In genomic region chr1:29032839-29033238, GRCh38 we compare ENCODE assay signal across 20 cellular contexts.
"Had no signal": no experiment of that assay in that cellular context is flagged by ENCODE, and none has a peak within 500 bp of the region (broad histone marks: within the 10 kb centered on the region; RNA-seq: fewer than 3 reads in every experiment).

No MANE protein-coding gene starts in this region.

- H3K9ac ChIP-seq: parathyroid adenoma had no signal

- H3K9me3 Mint-ChIP-seq: activated CD4-positive, alpha-beta memory T cell treated with anti-CD3 and anti-CD28 coated beads for 36 hours; activated naive CD8-positive, alpha-beta T cell treated with anti-CD3 and anti-CD28 coated beads, Interleukin-2, amount 50 U/mL, for 24 hours; activated T-helper 2 cell treated with anti-CD3 and anti-CD28 coated beads, Interferon-gamma antibody, Interleukin-2, Interleukin-4, amounts not matched to agents 10 μg/mL and 5 μg/mL and 100 μg/mL, durations not matched to agents 14 hours and 24 hours and 36 hours; memory B cell had no signal

- H3K27ac ChIP-seq: coronary artery, heart left ventricle, parathyroid adenoma, upper lobe of right lung had no signal

- H3K4me1 ChIP-seq: parathyroid adenoma, upper lobe of right lung had no signal

- H3K4me1 Mint-ChIP-seq: activated CD8-positive, alpha-beta memory T cell treated with anti-CD3 and anti-CD28 coated beads, Interleukin-2, amount 10 ng/mL, durations not matched to agents 7 days and 5 days; activated naive CD8-positive, alpha-beta T cell treated with anti-CD3 and anti-CD28 coated beads, Interleukin-2, amount 50 U/mL, for 24 hours; memory B cell had no signal

- ATAC-seq: activated CD8-positive, alpha-beta memory T cell treated with anti-CD3 and anti-CD28 coated beads, Interleukin-2, amount 10 ng/mL, durations not matched to agents 7 days and 5 days; activated naive CD8-positive, alpha-beta T cell treated with anti-CD3 and anti-CD28 coated beads, Interleukin-2, amount 50 U/mL, for 24 hours; heart left ventricle; left colon; right cardiac atrium; stimulated activated naive CD8-positive, alpha-beta T cell treated with anti-CD3 and anti-CD28 coated beads, Interleukin-15, Interleukin-2, amounts not matched to agents 100 U/mL and 50 U/mL, for 24 hours; upper lobe of right lung had no signal

- DNase-seq: activated CD4-positive, alpha-beta memory T cell treated with anti-CD3 and anti-CD28 coated beads for 36 hours; activated CD4-positive, alpha-beta T cell treated with anti-CD3 and anti-CD28 coated beads for 48 hours; activated CD8-positive, alpha-beta memory T cell treated with anti-CD3 and anti-CD28 coated beads, Interleukin-2, amount 10 ng/mL, durations not matched to agents 7 days and 5 days; activated naive CD4-positive, alpha-beta T cell treated with Interleukin-2 at 50 U/mL for 16 hours; activated naive CD8-positive, alpha-beta T cell treated with anti-CD3 and anti-CD28 coated beads, Interleukin-2, amount 50 U/mL, for 24 hours; activated T-cell treated with anti-CD3 and anti-CD28 coated beads for 4 hours; cerebellar nuclear complex; heart left ventricle; left colon; nucleus accumbens; right cardiac atrium; stimulated activated CD4-positive, alpha-beta T cell treated with anti-CD3 and anti-CD28 coated beads, Interleukin-4, amount 100 ng/mL, for 4 hours; stimulated activated naive CD8-positive, alpha-beta T cell treated with anti-CD3 and anti-CD28 coated beads, Interleukin-15, Interleukin-2, amounts not matched to agents 100 U/mL and 50 U/mL, for 24 hours; T-helper 1 cell; upper lobe of right lung had no signal

- H3K27ac Mint-ChIP-seq: activated CD4-positive, alpha-beta memory T cell treated with anti-CD3 and anti-CD28 coated beads for 36 hours; activated CD8-positive, alpha-beta memory T cell treated with anti-CD3 and anti-CD28 coated beads, Interleukin-2, amount 10 ng/mL, durations not matched to agents 7 days and 5 days; activated naive CD8-positive, alpha-beta T cell treated with anti-CD3 and anti-CD28 coated beads, Interleukin-2, amount 50 U/mL, for 24 hours; activated T-helper 2 cell treated with anti-CD3 and anti-CD28 coated beads, Interferon-gamma antibody, Interleukin-2, Interleukin-4, amounts not matched to agents 10 μg/mL and 5 μg/mL and 100 μg/mL, durations not matched to agents 14 hours and 24 hours and 36 hours; memory B cell had no signal

- H3K4me3 ChIP-seq: coronary artery, heart left ventricle, upper lobe of right lung had no signal

- H3K9me3 ChIP-seq: heart left ventricle, upper lobe of right lung had no signal

- H3K4me3 Mint-ChIP-seq: activated CD4-positive, alpha-beta memory T cell treated with anti-CD3 and anti-CD28 coated beads for 36 hours; activated CD8-positive, alpha-beta memory T cell treated with anti-CD3 and anti-CD28 coated beads, Interleukin-2, amount 10 ng/mL, durations not matched to agents 7 days and 5 days; activated naive CD8-positive, alpha-beta T cell treated with anti-CD3 and anti-CD28 coated beads, Interleukin-2, amount 50 U/mL, for 24 hours; memory B cell had no signal

- H2AFZ ChIP-seq: parathyroid adenoma had no signal

- H3K27me3 ChIP-seq: heart left ventricle, upper lobe of right lung had no signal

- H3K27me3 Mint-ChIP-seq: activated CD4-positive, alpha-beta memory T cell treated with anti-CD3 and anti-CD28 coated beads for 36 hours; activated CD8-positive, alpha-beta memory T cell treated with anti-CD3 and anti-CD28 coated beads, Interleukin-2, amount 10 ng/mL, durations not matched to agents 7 days and 5 days; activated naive CD8-positive, alpha-beta T cell treated with anti-CD3 and anti-CD28 coated beads, Interleukin-2, amount 50 U/mL, for 24 hours; memory B cell had no signal

- FAIRE-seq: keratinocyte had no signal

- H3K79me2 ChIP-seq: parathyroid adenoma had no signal
